In genomic region chr5:168796840-168797548, GRCh38 we compare ENCODE assay signal across 28 cellular contexts.
DNase-seq lines count a peak whose midpoint lies in the region; ATAC-seq and TF ChIP-seq lines count a peak whose summit lies in the region.
"Had no signal": no experiment of that assay in that cellular context is flagged by ENCODE, and none has a peak within 500 bp of the region (broad histone marks: within the 10 kb centered on the region; RNA-seq: fewer than 3 reads in every experiment).

No MANE protein-coding gene starts in this region.

- no peak for TF ChIP-seq CTCF in GM23338 (conservative IDR thresholded peaks at IDR 0.05; ENCODE audit: low read depth in 2 of 2)
- no peak for TF ChIP-seq CTCF in tibial artery (IDR thresholded peaks at IDR 0.05)

- H3K4me1 Mint-ChIP-seq in GM23338 = peaks cover 19% of the 10 kb centered on the region
- H3K4me1 Mint-ChIP-seq: central memory CD8-positive, alpha-beta T cell; T-helper 17 cell had no signal

- no peak overlapping the region for H3K27ac ChIP-seq in GM23338 (ENCODE audit: low read depth)
- H3K27ac ChIP-seq in tibial artery = no peak overlapping the region
- H3K27ac ChIP-seq: BLaER1, gastroesophageal sphincter, upper lobe of right lung had no signal

- no peaks in the 10 kb centered on the region for H3K27me3 ChIP-seq in GM23338 (ENCODE audit: insufficient read depth)
- no peaks in the 10 kb centered on the region for H3K27me3 ChIP-seq in tibial artery
- H3K27me3 ChIP-seq: BLaER1, gastroesophageal sphincter, upper lobe of right lung had no signal

- no peak overlapping the region for H3K27ac Mint-ChIP-seq in GM23338
- H3K27ac Mint-ChIP-seq: dendritic cell treated with granulocyte-macrophage colony-stimulating factor and Interleukin-4, amounts not matched to agents 40 ng/mL and 50 ng/mL, for 4 days; T-helper 17 cell had no signal

- DNase-seq in GM23338 (ENCODE audit: low spot score) = no peak
- peak; percentile 18 for DNase-seq in NCI-H345 treated with DMSO at 0.1 percent for 48 hours (lab: John Stamatoyannopoulos, UW; ENCODE audit: unreplicated experiment)
- DNase-seq in hypothalamus (lab: John Stamatoyannopoulos, UW) = peak in 36 of 51 donors; percentile 5 to 69 (median 36)
- DNase-seq in pons (ENCODE audit: low spot score) = peak; percentile 86
- no peak for DNase-seq in activated CD4-positive, alpha-beta T cell treated with anti-CD3 and anti-CD28 coated beads for 1 hour
- no peak for DNase-seq in HK-2 (ENCODE audit: unreplicated experiment)
- no peak for DNase-seq in NCI-H1436 (lab: John Stamatoyannopoulos, UW)
- DNase-seq in tibial artery = no peak
- DNase-seq: ACHN; activated CD4-positive, alpha-beta T cell treated with anti-CD3 and anti-CD28 coated beads for 4 hours; activated CD8-positive, alpha-beta memory T cell treated with anti-CD3 and anti-CD28 coated beads for 24 hours; activated effector memory CD4-positive, alpha-beta T cell treated with anti-CD3 and anti-CD28 coated beads, Interleukin-2, amount 50 U/mL, for 16 hours; activated naive CD8-positive, alpha-beta T cell treated with anti-CD3 and anti-CD28 coated beads for 36 hours; islet precursor cell; KBM-7; MG63; NCI-H1417; NCI-H2081 treated with DMSO at 0.1 percent for 48 hours; NK-92 treated with Interleukin-12 subunit alpha and Interleukin-12 subunit beta, amount 100 ng/mL, for 24 hours; PC-3; SK-N-SH; T-helper 17 cell; upper lobe of right lung had no signal

- H3K4me2 ChIP-seq in GM23338 = no peak overlapping the region
- H3K4me2 ChIP-seq: BLaER1, SK-N-SH had no signal

- H3K9me3 ChIP-seq in tibial artery = no peaks in the 10 kb centered on the region
- H3K9me3 ChIP-seq: BLaER1, gastroesophageal sphincter, MG63, SK-N-SH, upper lobe of right lung had no signal

- no peaks in the 10 kb centered on the region for H3F3A ChIP-seq in GM23338 (replicated peaks; ENCODE audit: low read depth)

- H3K4me3 ChIP-seq in GM23338 (no peak overlapping the region), tibial artery (no peak overlapping the region)
- H3K4me3 ChIP-seq: BLaER1, gastroesophageal sphincter, MG63, skin epidermis, upper lobe of right lung had no signal

- H3K36me3 ChIP-seq in GM23338 (ENCODE audit: insufficient read depth) (no peaks in the 10 kb centered on the region), tibial artery (no peaks in the 10 kb centered on the region)
- H3K36me3 ChIP-seq: BLaER1, MG63, upper lobe of right lung had no signal

- H3K4me1 ChIP-seq in GM23338 (ENCODE audit: insufficient read depth) (peaks cover 5% of the 10 kb centered on the region; the same call in 1 of the 2 replicates), tibial artery (peaks cover 0 to 20% (median 15%) of the 10 kb centered on the region in 4 donors)

- H4K20me1 ChIP-seq in GM23338 (replicated peaks; ENCODE audit: insufficient read depth) = no peaks in the 10 kb centered on the region
- H4K20me1 ChIP-seq: BLaER1 had no signal

- peak; percentile 49 for ATAC-seq in GM23338
- ATAC-seq: gastroesophageal sphincter, PC-3, T-helper 17 cell, upper lobe of right lung had no signal

- H3K9me2 ChIP-seq in GM23338 (ENCODE audit: insufficient read depth) = peaks cover 5% of the 10 kb centered on the region
- H3K9me2 ChIP-seq: SK-N-SH had no signal

- intact Hi-C loops in tibial artery (cut with DNase I; ENCODE audit: low total_unique reads) = no loop called here

- H3K9me3 Mint-ChIP-seq in GM23338 = no peaks in the 10 kb centered on the region
- H3K9me3 Mint-ChIP-seq: activated naive CD8-positive, alpha-beta T cell treated with anti-CD3 and anti-CD28 coated beads for 36 hours; central memory CD8-positive, alpha-beta T cell; dendritic cell treated with granulocyte-macrophage colony-stimulating factor and Interleukin-4, amounts not matched to agents 40 ng/mL and 50 ng/mL, for 4 days had no signal

- no peaks in the 10 kb centered on the region for H3K79me2 ChIP-seq in GM23338 (replicated peaks; ENCODE audit: insufficient read depth)

- no peaks in the 10 kb centered on the region for H3K36me3 Mint-ChIP-seq in GM23338 (ENCODE audit: low read depth)
- H3K36me3 Mint-ChIP-seq: activated naive CD8-positive, alpha-beta T cell treated with anti-CD3 and anti-CD28 coated beads for 36 hours had no signal

- peaks cover 2% of the 10 kb centered on the region for H3K27me3 Mint-ChIP-seq in GM23338 (ENCODE audit: insufficient read depth, low read depth, poor library complexity)

- no peak overlapping the region for H2AFZ ChIP-seq in GM23338

- H3K4me3 Mint-ChIP-seq in GM23338 = no peak overlapping the region
- H3K4me3 Mint-ChIP-seq: activated naive CD8-positive, alpha-beta T cell treated with anti-CD3 and anti-CD28 coated beads for 36 hours; central memory CD8-positive, alpha-beta T cell; dendritic cell treated with granulocyte-macrophage colony-stimulating factor and Interleukin-4, amounts not matched to agents 40 ng/mL and 50 ng/mL, for 4 days; T-helper 17 cell had no signal

TF ChIP-seq in GM23338, 12 proteins besides CTCF, POLR2A, EP300 and RAD21:
- no peak for TF ChIP-seq POLR2AphosphoS5 (IDR thresholded peaks at IDR 0.05; ENCODE audit: low read depth)
- TF ChIP-seq ZNF331 (CRISPR knock-in tag; IDR thresholded peaks at IDR 0.05; ENCODE audit: low read depth) = no peak

Comparison
In these comparisons a context has a peak if more than half of its experiments do, and no peak if none do; other contexts are left out.
1. DNase-seq: peak in NCI-H345 treated with DMSO at 0.1 percent for 48 hours (single experiment), hypothalamus (36 of 51) and pons (single experiment); none in GM23338 (single experiment), activated CD4-positive, alpha-beta T cell treated with anti-CD3 and anti-CD28 coated beads for 1 hour (single experiment), HK-2 (single experiment), NCI-H1436 (single experiment) and tibial artery (0 of 2).